Comparison of ENCODE assay signal across 20 cellular contexts in the genomic region with DNA sequence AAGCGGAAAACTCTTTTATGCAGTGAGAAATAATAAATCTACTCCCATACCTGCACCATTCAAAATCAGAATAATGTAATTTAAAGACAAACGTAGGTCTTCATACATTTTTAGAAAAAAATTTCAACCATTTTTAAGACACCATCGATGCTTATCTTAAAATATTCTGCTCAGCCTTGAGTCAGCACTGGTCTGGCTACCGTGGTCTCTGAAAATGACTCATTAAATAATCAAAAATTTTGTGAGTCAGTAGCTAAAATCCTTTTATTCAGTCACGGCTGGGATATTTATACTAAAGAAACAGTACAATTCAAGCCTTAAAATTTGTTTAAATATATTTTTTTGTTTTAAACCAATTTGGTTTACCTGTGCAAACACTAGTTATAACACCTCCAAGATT.
DNase-seq lines count a peak whose midpoint lies in the region; ATAC-seq and TF ChIP-seq lines count a peak whose summit lies in the region.
"Had no signal": no experiment of that assay in that cellular context is flagged by ENCODE, and none has a peak within 500 bp of the region (broad histone marks: within the 10 kb centered on the region; RNA-seq: fewer than 3 reads in every experiment).

No MANE protein-coding gene starts in this region.

- H3K36me3 ChIP-seq in Panc1 (ENCODE audit: control insufficient read depth, insufficient read depth, low read length) (no peaks in the 10 kb centered on the region), osteoblast (ENCODE audit: insufficient read depth, low read length) (no peaks in the 10 kb centered on the region)
- H3K36me3 ChIP-seq: BLaER1 treated with 17β-estradiol and CSF1 and Interleukin-3, amounts not matched to agents 10 nM and 100 nM; gastroesophageal sphincter; ovary had no signal

- H3K27ac Mint-ChIP-seq in chondrocyte (ENCODE audit: unreplicated experiment): peak overlapping the region; percentile 63
- H3K27ac Mint-ChIP-seq in activated CD4-positive, alpha-beta memory T cell treated with anti-CD3 and anti-CD28 coated beads, Interleukin-2, amount 10 ng/mL, durations not matched to agents 7 days and 5 days: no peak overlapping the region
- no peak overlapping the region for H3K27ac Mint-ChIP-seq in activated T-helper 17 cell treated with anti-CD3 and anti-CD28 coated beads, Interleukin-2, amount 50 U/mL, for 72 hours
- H3K27ac Mint-ChIP-seq: brain, H9 had no signal

- H2AFZ ChIP-seq in osteoblast (ENCODE audit: low read length): no peak overlapping the region

- CTCF ChIA-PET in Panc1 (lab: Charles Lee): interaction anchor here (0.6 kb wide), 1 partner anchor 1916 kb away, joined by 4 read pairs; no protein-coding TSS in a partner anchor
- CTCF ChIA-PET in activated CD4-positive, alpha-beta memory T cell treated with anti-CD3 and anti-CD28 coated beads, Interleukin-2, amount 10 ng/mL, durations not matched to agents 7 days and 5 days (lab: Charles Lee): no interaction called here

- H3K36me3 Mint-ChIP-seq in chondrocyte (ENCODE audit: low read depth): no peaks in the 10 kb centered on the region
- no peaks in the 10 kb centered on the region for H3K36me3 Mint-ChIP-seq in activated CD4-positive, alpha-beta memory T cell treated with anti-CD3 and anti-CD28 coated beads, Interleukin-2, amount 10 ng/mL, durations not matched to agents 7 days and 5 days (ENCODE audit: low read depth)
- no peaks in the 10 kb centered on the region for H3K36me3 Mint-ChIP-seq in activated T-helper 17 cell treated with anti-CD3 and anti-CD28 coated beads, Interleukin-2, amount 50 U/mL, for 72 hours (ENCODE audit: low read depth)
- H3K36me3 Mint-ChIP-seq: brain had no signal

- no peak overlapping the region for H3K27ac ChIP-seq in Panc1 (ENCODE audit: low read length)
- peak overlapping the region; percentile 16 for H3K27ac ChIP-seq in osteoblast (ENCODE audit: low read depth, low read length)
- H3K27ac ChIP-seq: BLaER1 treated with 17β-estradiol and CSF1 and Interleukin-3, amounts not matched to agents 10 nM and 100 nM; gastroesophageal sphincter; ovary had no signal

- in situ Hi-C loops in Panc1 (cut with HindIII; ENCODE audit: low pct_unique_long_range_greater_than_20kb, low sequenced_read_pairs): no loop called here

- H3K4me1 ChIP-seq in Panc1 (ENCODE audit: control insufficient read depth, insufficient read depth, low read length) (no peaks in the 10 kb centered on the region), osteoblast (ENCODE audit: insufficient read depth, low read length) (no peaks in the 10 kb centered on the region)
- H3K4me1 ChIP-seq: gastroesophageal sphincter had no signal

- intact Hi-C loops in Panc1 (cut with micrococcal nuclease; ENCODE audit: unreplicated experiment): no loop called here

- peaks cover 7% of the 10 kb centered on the region for H3K4me1 Mint-ChIP-seq in chondrocyte (ENCODE audit: low read depth)
- no peaks in the 10 kb centered on the region for H3K4me1 Mint-ChIP-seq in activated CD4-positive, alpha-beta memory T cell treated with anti-CD3 and anti-CD28 coated beads, Interleukin-2, amount 10 ng/mL, durations not matched to agents 7 days and 5 days
- no peaks in the 10 kb centered on the region for H3K4me1 Mint-ChIP-seq in activated T-helper 17 cell treated with anti-CD3 and anti-CD28 coated beads, Interleukin-2, amount 50 U/mL, for 72 hours
- H3K4me1 Mint-ChIP-seq: brain, H9 had no signal

- DNase-seq in EH (ENCODE audit: low read depth) (peak; percentile 77), Panc1 (ENCODE audit: low read depth, low spot score) (peak; percentile 22), chondrocyte (ENCODE audit: low spot score) (no peak), osteoblast (ENCODE audit: insufficient read length, low spot score, missing footprints) (no peak)
- no peak for DNase-seq in activated CD4-positive, alpha-beta memory T cell treated with anti-CD3 and anti-CD28 coated beads, Interleukin-2, amount 10 ng/mL, durations not matched to agents 7 days and 5 days
- no peak for DNase-seq in activated CD4-positive, alpha-beta T cell treated with anti-CD3 and anti-CD28 coated beads, Interleukin-2, amount 50 U/mL, for 4 hours
- DNase-seq: activated T-cell treated with anti-CD3 and anti-CD28 coated beads, Interleukin-2, amount 50 U/mL, for 48 hours; effector CD4-positive, alpha-beta T cell; H9; midbrain; NCI-H2029; NCI-H748 treated with DMSO at 0.1 percent for 48 hours; ovary; substantia nigra had no signal

- H3K4me3 Mint-ChIP-seq in chondrocyte (ENCODE audit: unreplicated experiment): no peak overlapping the region
- no peak overlapping the region for H3K4me3 Mint-ChIP-seq in activated CD4-positive, alpha-beta memory T cell treated with anti-CD3 and anti-CD28 coated beads, Interleukin-2, amount 10 ng/mL, durations not matched to agents 7 days and 5 days
- H3K4me3 Mint-ChIP-seq in activated T-helper 17 cell treated with anti-CD3 and anti-CD28 coated beads, Interleukin-2, amount 50 U/mL, for 72 hours: no peak overlapping the region
- H3K4me3 Mint-ChIP-seq: brain, H9 had no signal

- H3K4me2 ChIP-seq in osteoblast (ENCODE audit: insufficient read depth, low read length): peak overlapping the region; percentile 21
- H3K4me2 ChIP-seq: BLaER1 treated with 17β-estradiol and CSF1 and Interleukin-3, amounts not matched to agents 10 nM and 100 nM had no signal

- H3K27me3 Mint-ChIP-seq in chondrocyte (ENCODE audit: low read depth): no peaks in the 10 kb centered on the region
- H3K27me3 Mint-ChIP-seq in activated CD4-positive, alpha-beta memory T cell treated with anti-CD3 and anti-CD28 coated beads, Interleukin-2, amount 10 ng/mL, durations not matched to agents 7 days and 5 days: no peaks in the 10 kb centered on the region
- H3K27me3 Mint-ChIP-seq in activated T-helper 17 cell treated with anti-CD3 and anti-CD28 coated beads, Interleukin-2, amount 50 U/mL, for 72 hours: no peaks in the 10 kb centered on the region
- H3K27me3 Mint-ChIP-seq: brain had no signal

- no TSS peak for BruUV-seq in Panc1 (replicated peaks; lab: Mats Ljungman, UMichigan)

- no peaks in the 10 kb centered on the region for H4K20me1 ChIP-seq in osteoblast (ENCODE audit: insufficient read depth, low read length)
- H4K20me1 ChIP-seq: BLaER1 treated with 17β-estradiol and CSF1 and Interleukin-3, amounts not matched to agents 10 nM and 100 nM had no signal

- H3K27me3 ChIP-seq in Panc1 (ENCODE audit: control insufficient read depth, insufficient read depth, low read length) (no peaks in the 10 kb centered on the region), osteoblast (ENCODE audit: insufficient read depth, low read length) (no peaks in the 10 kb centered on the region)
- H3K27me3 ChIP-seq: BLaER1 treated with 17β-estradiol and CSF1 and Interleukin-3, amounts not matched to agents 10 nM and 100 nM; gastroesophageal sphincter; ovary had no signal

- H3K79me2 ChIP-seq in osteoblast (ENCODE audit: insufficient read depth, low read length): no peaks in the 10 kb centered on the region

- POLR2A ChIA-PET in Panc1 (lab: Charles Lee): no interaction called here
- POLR2A ChIA-PET in activated CD4-positive, alpha-beta memory T cell treated with anti-CD3 and anti-CD28 coated beads, Interleukin-2, amount 10 ng/mL, durations not matched to agents 7 days and 5 days (lab: Charles Lee): no interaction called here

- peaks cover 5% of the 10 kb centered on the region; the same call in 1 of the 2 replicates for H3K9me3 ChIP-seq in Panc1 (ENCODE audit: control insufficient read depth, insufficient read depth, low read depth, low read length)
- no peaks in the 10 kb centered on the region for H3K9me3 ChIP-seq in osteoblast (ENCODE audit: low read depth, low read length)
- H3K9me3 ChIP-seq: gastroesophageal sphincter, ovary had no signal

- ATAC-seq in Panc1 (peak; percentile 63; the same call in 1 of the 2 replicates), GM21360 (IDR thresholded peaks at IDR 0.05; ENCODE audit: unreplicated experiment) (no peak)
- no peak for ATAC-seq in activated T-helper 17 cell treated with anti-CD3 and anti-CD28 coated beads, Interleukin-2, amount 50 U/mL, for 72 hours (replicated peaks)
- ATAC-seq: gastroesophageal sphincter, Right ventricle myocardium inferior had no signal

- peaks cover 20% of the 10 kb centered on the region for H3K9me3 Mint-ChIP-seq in chondrocyte (ENCODE audit: low read depth)
- H3K9me3 Mint-ChIP-seq in activated CD4-positive, alpha-beta memory T cell treated with anti-CD3 and anti-CD28 coated beads, Interleukin-2, amount 10 ng/mL, durations not matched to agents 7 days and 5 days: peaks cover 6% of the 10 kb centered on the region
- H3K9me3 Mint-ChIP-seq in activated T-helper 17 cell treated with anti-CD3 and anti-CD28 coated beads, Interleukin-2, amount 50 U/mL, for 72 hours: no peaks in the 10 kb centered on the region

- TF ChIP-seq CTCF in Panc1 (IDR thresholded peaks at IDR 0.05) (no peak), chondrocyte (IDR thresholded peaks at IDR 0.05) (no peak), osteoblast (IDR thresholded peaks at IDR 0.05; ENCODE audit: extremely low read depth, low read depth, low read length) (no peak)

- H3K4me3 ChIP-seq in Panc1 (ENCODE audit: low read depth in 2 of 2, low read length in 2 of 2): no peak overlapping the region
- H3K4me3 ChIP-seq in osteoblast (ENCODE audit: insufficient read depth, low read length): no peak overlapping the region
- H3K4me3 ChIP-seq: BLaER1 treated with 17β-estradiol and CSF1 and Interleukin-3, amounts not matched to agents 10 nM and 100 nM; gastroesophageal sphincter; ovary had no signal

Comparison
In these comparisons a context has a peak if more than half of its experiments do, and no peak if none do; other contexts are left out.
1. DNase-seq: peak in EH (single experiment) and Panc1 (single experiment); none in chondrocyte (single experiment), osteoblast (single experiment), activated CD4-positive, alpha-beta memory T cell treated with anti-CD3 and anti-CD28 coated beads, Interleukin-2, amount 10 ng/mL, durations not matched to agents 7 days and 5 days (single experiment) and activated CD4-positive, alpha-beta T cell treated with anti-CD3 and anti-CD28 coated beads, Interleukin-2, amount 50 U/mL, for 4 hours (0 of 2).